In the genomic region with DNA sequence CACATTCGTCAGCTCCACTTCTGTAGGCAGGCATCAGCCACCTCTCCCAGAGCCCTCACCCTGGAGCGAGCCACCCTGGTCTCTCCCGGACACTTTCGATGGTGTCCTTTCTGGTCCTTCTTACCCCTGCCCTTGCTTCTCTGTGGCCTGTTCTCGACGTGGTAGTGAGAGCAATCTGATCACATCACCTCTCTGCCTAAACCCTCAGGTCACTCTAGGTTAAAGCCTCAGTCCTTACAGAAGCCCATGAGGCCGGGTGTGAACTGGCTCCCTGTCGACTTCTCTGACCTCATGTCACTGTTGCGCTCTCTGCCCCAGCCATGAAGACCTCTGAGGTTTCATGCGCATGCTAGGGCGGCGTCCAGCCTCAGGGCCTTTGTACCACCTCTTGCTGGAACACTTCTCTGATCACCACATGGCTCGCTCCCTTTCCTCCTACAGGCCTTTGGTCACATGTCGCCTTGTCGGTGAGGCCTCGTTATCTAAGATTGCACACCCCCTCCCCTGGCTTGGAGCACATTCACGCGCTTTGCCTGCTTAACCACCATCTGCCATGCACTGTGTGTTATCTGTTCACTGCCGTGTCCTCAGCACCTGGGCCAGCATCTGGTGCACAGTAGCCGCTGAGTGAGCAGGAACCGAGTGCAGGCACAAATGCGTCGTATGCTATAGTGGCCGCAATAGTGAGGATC, we compare ENCODE assay signal across 1 cellular context.
TF ChIP-seq lines count a peak whose summit lies in the region.

No MANE protein-coding gene starts in this region.

TF ChIP-seq in K562, 482 proteins besides CTCF, POLR2A, EP300 and RAD21 (continued from another document):
- TF ChIP-seq HNRNPK (IDR thresholded peaks at IDR 0.05; ENCODE audit: low read depth, low read length, poor library complexity, severe bottlenecking) = no peak
- TF ChIP-seq PURB (CRISPR knock-in tag; IDR thresholded peaks at IDR 0.05; ENCODE audit: low read depth) = no peak
- 0 out of 2 replicates have a peak, but pooled peaks have one; percentile 68 for TF ChIP-seq CBX1 (IDR thresholded peaks at IDR 0.05; ENCODE audit: low read depth)
- peak; percentile 97 for TF ChIP-seq POLR2AphosphoS5 (IDR thresholded peaks at IDR 0.05; ENCODE audit: control insufficient read depth, insufficient read depth, low read depth, low read length)
- peak; percentile 87 for TF ChIP-seq ZFX (CRISPR knock-in tag; IDR thresholded peaks at IDR 0.05)
- TF ChIP-seq MYBL2 (IDR thresholded peaks at IDR 0.05; ENCODE audit: low read depth) = 0 out of 2 replicates have a peak, but pooled peaks have one; percentile 12
- no peak for TF ChIP-seq MYBL2 (CRISPR knock-in tag; IDR thresholded peaks at IDR 0.05; ENCODE audit: borderline replicate concordance)
- TF ChIP-seq ZEB2 (IDR thresholded peaks at IDR 0.05) = peak; percentile 89
- no peak for TF ChIP-seq EWSR1 (IDR thresholded peaks at IDR 0.05; ENCODE audit: borderline replicate concordance, low read depth, partially characterized antibody)
- TF ChIP-seq, protein P1, sequence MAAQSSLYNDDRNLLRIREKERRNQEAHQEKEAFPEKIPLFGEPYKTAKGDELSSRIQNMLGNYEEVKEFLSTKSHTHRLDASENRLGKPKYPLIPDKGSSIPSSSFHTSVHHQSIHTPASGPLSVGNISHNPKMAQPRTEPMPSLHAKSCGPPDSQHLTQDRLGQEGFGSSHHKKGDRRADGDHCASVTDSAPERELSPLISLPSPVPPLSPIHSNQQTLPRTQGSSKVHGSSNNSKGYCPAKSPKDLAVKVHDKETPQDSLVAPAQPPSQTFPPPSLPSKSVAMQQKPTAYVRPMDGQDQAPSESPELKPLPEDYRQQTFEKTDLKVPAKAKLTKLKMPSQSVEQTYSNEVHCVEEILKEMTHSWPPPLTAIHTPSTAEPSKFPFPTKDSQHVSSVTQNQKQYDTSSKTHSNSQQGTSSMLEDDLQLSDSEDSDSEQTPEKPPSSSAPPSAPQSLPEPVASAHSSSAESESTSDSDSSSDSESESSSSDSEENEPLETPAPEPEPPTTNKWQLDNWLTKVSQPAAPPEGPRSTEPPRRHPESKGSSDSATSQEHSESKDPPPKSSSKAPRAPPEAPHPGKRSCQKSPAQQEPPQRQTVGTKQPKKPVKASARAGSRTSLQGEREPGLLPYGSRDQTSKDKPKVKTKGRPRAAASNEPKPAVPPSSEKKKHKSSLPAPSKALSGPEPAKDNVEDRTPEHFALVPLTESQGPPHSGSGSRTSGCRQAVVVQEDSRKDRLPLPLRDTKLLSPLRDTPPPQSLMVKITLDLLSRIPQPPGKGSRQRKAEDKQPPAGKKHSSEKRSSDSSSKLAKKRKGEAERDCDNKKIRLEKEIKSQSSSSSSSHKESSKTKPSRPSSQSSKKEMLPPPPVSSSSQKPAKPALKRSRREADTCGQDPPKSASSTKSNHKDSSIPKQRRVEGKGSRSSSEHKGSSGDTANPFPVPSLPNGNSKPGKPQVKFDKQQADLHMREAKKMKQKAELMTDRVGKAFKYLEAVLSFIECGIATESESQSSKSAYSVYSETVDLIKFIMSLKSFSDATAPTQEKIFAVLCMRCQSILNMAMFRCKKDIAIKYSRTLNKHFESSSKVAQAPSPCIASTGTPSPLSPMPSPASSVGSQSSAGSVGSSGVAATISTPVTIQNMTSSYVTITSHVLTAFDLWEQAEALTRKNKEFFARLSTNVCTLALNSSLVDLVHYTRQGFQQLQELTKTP (IDR thresholded peaks at IDR 0.05; ENCODE audit: low read depth in 1 of 2, partially characterized antibody in 2 of 2) = peak in 1 of 2 experiments; percentile 81
- no peak for TF ChIP-seq WHSC1 (IDR thresholded peaks at IDR 0.05; ENCODE audit: low read length)
- no peak for TF ChIP-seq ZFP1 (CRISPR knock-in tag; IDR thresholded peaks at IDR 0.05)
- TF ChIP-seq TAL1 (IDR thresholded peaks at IDR 0.05) = peak; percentile 96
- TF ChIP-seq POLR3A (IDR thresholded peaks at IDR 0.05; ENCODE audit: borderline replicate concordance, extremely low read depth, insufficient read depth, insufficient read length) = no peak
- TF ChIP-seq ARHGAP35 (IDR thresholded peaks at IDR 0.05; ENCODE audit: partially characterized antibody) = no peak
- no peak for TF ChIP-seq ZNF239 (CRISPR knock-in tag; IDR thresholded peaks at IDR 0.05)
- no peak for TF ChIP-seq JUNB (CRISPR knock-in tag; conservative IDR thresholded peaks at IDR 0.05)
- TF ChIP-seq CBFA2T2 (conservative IDR thresholded peaks at IDR 0.05) = peak; percentile 99
- TF ChIP-seq, protein P2, sequence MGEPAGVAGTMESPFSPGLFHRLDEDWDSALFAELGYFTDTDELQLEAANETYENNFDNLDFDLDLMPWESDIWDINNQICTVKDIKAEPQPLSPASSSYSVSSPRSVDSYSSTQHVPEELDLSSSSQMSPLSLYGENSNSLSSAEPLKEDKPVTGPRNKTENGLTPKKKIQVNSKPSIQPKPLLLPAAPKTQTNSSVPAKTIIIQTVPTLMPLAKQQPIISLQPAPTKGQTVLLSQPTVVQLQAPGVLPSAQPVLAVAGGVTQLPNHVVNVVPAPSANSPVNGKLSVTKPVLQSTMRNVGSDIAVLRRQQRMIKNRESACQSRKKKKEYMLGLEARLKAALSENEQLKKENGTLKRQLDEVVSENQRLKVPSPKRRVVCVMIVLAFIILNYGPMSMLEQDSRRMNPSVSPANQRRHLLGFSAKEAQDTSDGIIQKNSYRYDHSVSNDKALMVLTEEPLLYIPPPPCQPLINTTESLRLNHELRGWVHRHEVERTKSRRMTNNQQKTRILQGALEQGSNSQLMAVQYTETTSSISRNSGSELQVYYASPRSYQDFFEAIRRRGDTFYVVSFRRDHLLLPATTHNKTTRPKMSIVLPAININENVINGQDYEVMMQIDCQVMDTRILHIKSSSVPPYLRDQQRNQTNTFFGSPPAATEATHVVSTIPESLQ (CRISPR knock-in tag; IDR thresholded peaks at IDR 0.05) = no peak
- TF ChIP-seq ZNF668 (CRISPR knock-in tag; IDR thresholded peaks at IDR 0.05) = peak; percentile 40; the same call in 1 of the 2 replicates
- no peak; the same call in 1 of the 2 replicates for TF ChIP-seq TRIM28 (IDR thresholded peaks at IDR 0.05)
- TF ChIP-seq SMAD1 (IDR thresholded peaks at IDR 0.05; ENCODE audit: low read depth, low read length, partially characterized antibody) = no peak
- TF ChIP-seq, protein P3, sequence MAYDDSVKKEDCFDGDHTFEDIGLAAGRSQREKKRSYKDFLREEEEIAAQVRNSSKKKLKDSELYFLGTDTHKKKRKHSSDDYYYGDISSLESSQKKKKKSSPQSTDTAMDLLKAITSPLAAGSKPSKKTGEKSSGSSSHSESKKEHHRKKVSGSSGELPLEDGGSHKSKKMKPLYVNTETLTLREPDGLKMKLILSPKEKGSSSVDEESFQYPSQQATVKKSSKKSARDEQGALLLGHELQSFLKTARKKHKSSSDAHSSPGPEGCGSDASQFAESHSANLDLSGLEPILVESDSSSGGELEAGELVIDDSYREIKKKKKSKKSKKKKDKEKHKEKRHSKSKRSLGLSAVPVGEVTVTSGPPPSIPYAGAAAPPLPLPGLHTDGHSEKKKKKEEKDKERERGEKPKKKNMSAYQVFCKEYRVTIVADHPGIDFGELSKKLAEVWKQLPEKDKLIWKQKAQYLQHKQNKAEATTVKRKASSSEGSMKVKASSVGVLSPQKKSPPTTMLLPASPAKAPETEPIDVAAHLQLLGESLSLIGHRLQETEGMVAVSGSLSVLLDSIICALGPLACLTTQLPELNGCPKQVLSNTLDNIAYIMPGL (CRISPR knock-in tag; IDR thresholded peaks at IDR 0.05) = no peak
- peak; percentile 66; the same call in 1 of the 2 replicates for TF ChIP-seq ZNF134 (CRISPR knock-in tag; conservative IDR thresholded peaks at IDR 0.05)
- TF ChIP-seq, protein P4, sequence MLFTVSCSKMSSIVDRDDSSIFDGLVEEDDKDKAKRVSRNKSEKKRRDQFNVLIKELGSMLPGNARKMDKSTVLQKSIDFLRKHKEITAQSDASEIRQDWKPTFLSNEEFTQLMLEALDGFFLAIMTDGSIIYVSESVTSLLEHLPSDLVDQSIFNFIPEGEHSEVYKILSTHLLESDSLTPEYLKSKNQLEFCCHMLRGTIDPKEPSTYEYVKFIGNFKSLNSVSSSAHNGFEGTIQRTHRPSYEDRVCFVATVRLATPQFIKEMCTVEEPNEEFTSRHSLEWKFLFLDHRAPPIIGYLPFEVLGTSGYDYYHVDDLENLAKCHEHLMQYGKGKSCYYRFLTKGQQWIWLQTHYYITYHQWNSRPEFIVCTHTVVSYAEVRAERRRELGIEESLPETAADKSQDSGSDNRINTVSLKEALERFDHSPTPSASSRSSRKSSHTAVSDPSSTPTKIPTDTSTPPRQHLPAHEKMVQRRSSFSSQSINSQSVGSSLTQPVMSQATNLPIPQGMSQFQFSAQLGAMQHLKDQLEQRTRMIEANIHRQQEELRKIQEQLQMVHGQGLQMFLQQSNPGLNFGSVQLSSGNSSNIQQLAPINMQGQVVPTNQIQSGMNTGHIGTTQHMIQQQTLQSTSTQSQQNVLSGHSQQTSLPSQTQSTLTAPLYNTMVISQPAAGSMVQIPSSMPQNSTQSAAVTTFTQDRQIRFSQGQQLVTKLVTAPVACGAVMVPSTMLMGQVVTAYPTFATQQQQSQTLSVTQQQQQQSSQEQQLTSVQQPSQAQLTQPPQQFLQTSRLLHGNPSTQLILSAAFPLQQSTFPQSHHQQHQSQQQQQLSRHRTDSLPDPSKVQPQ (CRISPR knock-in tag; IDR thresholded peaks at IDR 0.05; ENCODE audit: borderline replicate concordance) = 0 out of 2 replicates have a peak, but pooled peaks have one; percentile 62
- TF ChIP-seq, protein P5, sequence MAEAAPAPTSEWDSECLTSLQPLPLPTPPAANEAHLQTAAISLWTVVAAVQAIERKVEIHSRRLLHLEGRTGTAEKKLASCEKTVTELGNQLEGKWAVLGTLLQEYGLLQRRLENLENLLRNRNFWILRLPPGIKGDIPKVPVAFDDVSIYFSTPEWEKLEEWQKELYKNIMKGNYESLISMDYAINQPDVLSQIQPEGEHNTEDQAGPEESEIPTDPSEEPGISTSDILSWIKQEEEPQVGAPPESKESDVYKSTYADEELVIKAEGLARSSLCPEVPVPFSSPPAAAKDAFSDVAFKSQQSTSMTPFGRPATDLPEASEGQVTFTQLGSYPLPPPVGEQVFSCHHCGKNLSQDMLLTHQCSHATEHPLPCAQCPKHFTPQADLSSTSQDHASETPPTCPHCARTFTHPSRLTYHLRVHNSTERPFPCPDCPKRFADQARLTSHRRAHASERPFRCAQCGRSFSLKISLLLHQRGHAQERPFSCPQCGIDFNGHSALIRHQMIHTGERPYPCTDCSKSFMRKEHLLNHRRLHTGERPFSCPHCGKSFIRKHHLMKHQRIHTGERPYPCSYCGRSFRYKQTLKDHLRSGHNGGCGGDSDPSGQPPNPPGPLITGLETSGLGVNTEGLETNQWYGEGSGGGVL (CRISPR knock-in tag; IDR thresholded peaks at IDR 0.05) = no peak
- TF ChIP-seq NFXL1 (CRISPR knock-in tag; IDR thresholded peaks at IDR 0.05) = no peak
- TF ChIP-seq KLF6 (CRISPR knock-in tag; IDR thresholded peaks at IDR 0.05; ENCODE audit: borderline replicate concordance) = no peak
- no peak for TF ChIP-seq PHB (CRISPR knock-in tag; IDR thresholded peaks at IDR 0.05)
